In genomic region chr10:127553431-127553830, GRCh38 we compare ENCODE assay signal across 10 cellular contexts. TPM values are rescaled to one million over a fixed set of nuclear protein-coding genes. Genes with fewer than 3 reads are reported as not detected.
"Had no signal": no experiment of that assay in that cellular context is flagged by ENCODE, and none has a peak within 500 bp of the region (broad histone marks: within the 10 kb centered on the region; RNA-seq: fewer than 3 reads in every experiment).

No MANE protein-coding gene starts in this region.

- DNase-seq: GM23248, GOT3, H7, HFFc6, IMR-90 had no signal

- H3K36me3 ChIP-seq: HAP-1 had no signal

- H3K4me3 Mint-ChIP-seq: HFFc6 had no signal

- H3K27ac Mint-ChIP-seq: HFFc6 had no signal

- H3K4me1 ChIP-seq: HAP-1 had no signal

- H3K9me3 ChIP-seq: HAP-1 had no signal

- H3K4me3 ChIP-seq: GM23248, HAP-1, K562 had no signal

- H3K27ac ChIP-seq: GM23248, HL-60 had no signal

- ATAC-seq: HCT116, K562 had no signal

RNA-seq across cellular contexts. Expression of gene NPS, which starts 4.3 kb away (rescaled TPM):
- total RNA-seq: GM23248, H4, H7, HFFc6, IMR-90, K562 had no signal
- polyA plus RNA-seq: GM23248, IMR-90, K562 had no signal
